10 cellular contexts compared by ENCODE assay signal in genomic region chr4:38671594-38671943, GRCh38. TPM values are rescaled to one million over a fixed set of nuclear protein-coding genes. Genes with fewer than 3 reads are reported as not detected.
DNase-seq lines count a peak whose midpoint lies in the region; ATAC-seq, FAIRE-seq and TF ChIP-seq lines count a peak whose summit lies in the region.
"Had no signal": no experiment of that assay in that cellular context is flagged by ENCODE, and none has a peak within 500 bp of the region (broad histone marks: within the 10 kb centered on the region; RNA-seq: fewer than 3 reads in every experiment).

No MANE protein-coding gene starts in this region.

- H2AFZ ChIP-seq in K562 (ENCODE audit: low read depth, low read length): no peak overlapping the region

- peak overlapping the region; percentile 57 for H3K27ac Mint-ChIP-seq in activated CD4-positive, alpha-beta memory T cell treated with anti-CD3 and anti-CD28 coated beads for 36 hours
- no peak overlapping the region for H3K27ac Mint-ChIP-seq in activated CD4-positive, alpha-beta memory T cell treated with anti-CD3 and anti-CD28 coated beads, Interleukin-2, amount 10 ng/mL, durations not matched to agents 7 days and 5 days

- H3K27me3 Mint-ChIP-seq in activated CD4-positive, alpha-beta memory T cell treated with anti-CD3 and anti-CD28 coated beads for 36 hours: no peaks in the 10 kb centered on the region
- peaks cover 17% of the 10 kb centered on the region for H3K27me3 Mint-ChIP-seq in activated CD4-positive, alpha-beta memory T cell treated with anti-CD3 and anti-CD28 coated beads, Interleukin-2, amount 10 ng/mL, durations not matched to agents 7 days and 5 days

- no peak for TF ChIP-seq POLR2A in K562 (conservative IDR thresholded peaks at IDR 0.05)

- H3K36me3 Mint-ChIP-seq in activated CD4-positive, alpha-beta memory T cell treated with anti-CD3 and anti-CD28 coated beads for 36 hours: no peaks in the 10 kb centered on the region
- peaks cover 3% of the 10 kb centered on the region for H3K36me3 Mint-ChIP-seq in activated CD4-positive, alpha-beta memory T cell treated with anti-CD3 and anti-CD28 coated beads, Interleukin-2, amount 10 ng/mL, durations not matched to agents 7 days and 5 days (ENCODE audit: low read depth)

- peaks cover 99% of the 10 kb centered on the region for H3K79me2 ChIP-seq in K562 (ENCODE audit: control insufficient read depth, insufficient read depth, low read length)

- peak overlapping the region; percentile 79 for H3K4me2 ChIP-seq in K562 (ENCODE audit: insufficient read depth, low read length)

- no TSS peak for BruUV-seq in K562 (replicated peaks; lab: Mats Ljungman, UMichigan)

- H3K4me1 Mint-ChIP-seq in activated CD4-positive, alpha-beta memory T cell treated with anti-CD3 and anti-CD28 coated beads for 36 hours (ENCODE audit: low read depth): peaks cover 88% of the 10 kb centered on the region
- H3K4me1 Mint-ChIP-seq in activated CD4-positive, alpha-beta memory T cell treated with anti-CD3 and anti-CD28 coated beads, Interleukin-2, amount 10 ng/mL, durations not matched to agents 7 days and 5 days: peaks cover 82% of the 10 kb centered on the region

- intact Hi-C loops in activated CD4-positive, alpha-beta memory T cell treated with anti-CD3 and anti-CD28 coated beads for 36 hours (cut with micrococcal nuclease): no loop called here
- intact Hi-C loops in K562 (cut with micrococcal nuclease): no loop called here

- WGBS in K562 (ENCODE audit: insufficient coverage, low coverage, missing lambda C conversion rate): 36% methylated on average over 4 of the region's 5 CpGs
- WGBS in mesodermal cell (ENCODE audit: insufficient coverage in 2 of 2), 2 experiments: 97 to 100% methylated on average over 2 to 3 of the region's 5 CpGs

- in situ Hi-C loops in K562 (cut with MboI): loop anchor here (5.0 kb wide), 3 partner anchors 134 to 494 kb away; no protein-coding TSS in a partner anchor

- no peaks in the 10 kb centered on the region for H3K27me3 ChIP-seq in K562 (ENCODE audit: control insufficient read depth in 2 of 2, insufficient read depth in 2 of 2, low read length in 2 of 2)
- H3K27me3 ChIP-seq in thoracic aorta (replicated peaks; ENCODE audit: insufficient read depth): no peaks in the 10 kb centered on the region
- H3K27me3 ChIP-seq: SJSA1 had no signal

- H4K20me1 ChIP-seq in K562 (replicated peaks; ENCODE audit: control insufficient read depth, insufficient read depth, low read length): peaks cover 12% of the 10 kb centered on the region; the same call in 1 of the 2 replicates

- POLR2A ChIA-PET in activated CD4-positive, alpha-beta memory T cell treated with anti-CD3 and anti-CD28 coated beads for 36 hours (lab: Charles Lee): no interaction called here
- POLR2A ChIA-PET in activated CD4-positive, alpha-beta memory T cell treated with anti-CD3 and anti-CD28 coated beads, Interleukin-2, amount 10 ng/mL, durations not matched to agents 7 days and 5 days (lab: Charles Lee): interaction anchor here (1.1 kb wide), 2 partner anchors 352 to 492 kb away, joined by 3 to 4 read pairs; no protein-coding TSS in a partner anchor
- POLR2A ChIA-PET in K562 (lab: Yijun Ruan, JAX): interaction anchor here (0.6 kb wide), 1 partner anchor 11 kb away, joined by 3 read pairs; no protein-coding TSS in a partner anchor

- H3K27ac ChIP-seq in K562 (ENCODE audit: extremely low read depth, low read depth, low read length) (peak overlapping the region; percentile 80), mesodermal cell (ENCODE audit: low read depth, low read length, severe bottlenecking) (peak overlapping the region; percentile 80), thoracic aorta (peak overlapping the region; percentile 88 to 100)
- H3K27ac ChIP-seq: SJSA1 had no signal

- no peaks in the 10 kb centered on the region for H3K9me3 ChIP-seq in K562 (replicated peaks; ENCODE audit: control insufficient read depth, insufficient read depth, low read depth, low read length)
- no peaks in the 10 kb centered on the region for H3K9me3 ChIP-seq in mesodermal cell (ENCODE audit: control insufficient read depth, low read length)
- H3K9me3 ChIP-seq in thoracic aorta: no peaks in the 10 kb centered on the region
- H3K9me3 ChIP-seq: SJSA1 had no signal

- H3K4me3 ChIP-seq in K562: no peak overlapping the region; the same call in 1 of the 2 replicates
- no peak overlapping the region for H3K4me3 ChIP-seq in mesodermal cell (ENCODE audit: extremely low read depth, insufficient read depth, low read length, poor library complexity, severe bottlenecking)
- peak overlapping the region; percentile 15 for H3K4me3 ChIP-seq in thoracic aorta
- H3K4me3 ChIP-seq: SJSA1 had no signal

- H3K4me3 Mint-ChIP-seq in activated CD4-positive, alpha-beta memory T cell treated with anti-CD3 and anti-CD28 coated beads for 36 hours: peak overlapping the region; percentile 6
- H3K4me3 Mint-ChIP-seq in activated CD4-positive, alpha-beta memory T cell treated with anti-CD3 and anti-CD28 coated beads, Interleukin-2, amount 10 ng/mL, durations not matched to agents 7 days and 5 days: no peak overlapping the region

- peak overlapping the region; percentile 29 to 65; a peak in 3 of 4 replicates for H3K9ac ChIP-seq in K562 (ENCODE audit: insufficient read depth in 1 of 2, low read depth in 2 of 2, low read length in 2 of 2)

- H3K36me3 ChIP-seq in K562 (ENCODE audit: control insufficient read depth, insufficient read depth, low read length): peaks cover 28% of the 10 kb centered on the region
- peaks cover 24% of the 10 kb centered on the region for H3K36me3 ChIP-seq in mesodermal cell (ENCODE audit: control insufficient read depth, insufficient read depth, low read length)
- H3K36me3 ChIP-seq in thoracic aorta: no peaks in the 10 kb centered on the region
- H3K36me3 ChIP-seq: SJSA1 had no signal

- peaks cover 41 to 75% of the 10 kb centered on the region in 2 experiments for H3K4me1 ChIP-seq in K562 (replicated peaks in 1 of 2; ENCODE audit: control insufficient read depth in 2 of 2, insufficient read depth in 2 of 2, low read length in 2 of 2)
- peaks cover 66% of the 10 kb centered on the region for H3K4me1 ChIP-seq in mesodermal cell (ENCODE audit: control insufficient read depth, insufficient read depth, low read length, poor library complexity, severe bottlenecking)
- peaks cover 82 to 92% of the 10 kb centered on the region in 2 donors for H3K4me1 ChIP-seq in thoracic aorta (ENCODE audit: control insufficient read depth in 1 of 2, low read depth in 2 of 2)

- H3K9me1 ChIP-seq in K562 (ENCODE audit: control insufficient read depth, insufficient read depth, low read length): no peaks in the 10 kb centered on the region

- DNase-seq in activated CD4-positive, alpha-beta memory T cell treated with anti-CD3 and anti-CD28 coated beads for 36 hours: peak; percentile 44
- DNase-seq in activated CD4-positive, alpha-beta memory T cell treated with anti-CD3 and anti-CD28 coated beads, Interleukin-2, amount 10 ng/mL, durations not matched to agents 7 days and 5 days: no peak
- DNase-seq in K562 (ENCODE audit: extremely low read depth in 1 of 4, low spot score in 3 of 4) (no peak), thoracic aorta (ENCODE audit: low spot score) (no peak), urothelium cell line (ENCODE audit: low spot score) (no peak), cerebellum (ENCODE audit: low spot score) (no peak)
- DNase-seq: activated effector memory CD4-positive, alpha-beta T cell treated with Interleukin-2 at 50 U/mL for 16 hours had no signal

- TF ChIP-seq RAD21 in K562 (CRISPR knock-in tag; conservative IDR thresholded peaks at IDR 0.05 in 1 of 2, IDR thresholded peaks at IDR 0.05 in 1 of 2): no peak

- ATAC-seq in K562 (no peak), thoracic aorta (ENCODE audit: insufficient number of reproducible peaks, low FRiP score, low read depth) (no peak), HG03025 (IDR thresholded peaks at IDR 0.05; ENCODE audit: low FRiP score, unreplicated experiment) (no peak)

- TF ChIP-seq EP300 in K562 (IDR thresholded peaks at IDR 0.05; ENCODE audit: low read length): no peak

- FAIRE-seq in K562 (lab: Jason Lieb, UNC) (no peak), urothelium cell line (lab: Jason Lieb, UNC) (no peak)

- TF ChIP-seq CTCF in K562 (IDR thresholded peaks at IDR 0.05 in 2 of 3, conservative IDR thresholded peaks at IDR 0.05 in 1 of 3; ENCODE audit: insufficient read depth in 2 of 3, low read depth in 1 of 3, low read length in 3 of 3) (no peak), thoracic aorta (IDR thresholded peaks at IDR 0.05) (no peak)

- CTCF ChIA-PET in activated CD4-positive, alpha-beta memory T cell treated with anti-CD3 and anti-CD28 coated beads for 36 hours (lab: Charles Lee): interaction anchor here (0.6 to 7.8 kb wide), 4 partner anchors 161 to 492 kb away, joined by 3 to 60 read pairs (median 8); no protein-coding TSS in a partner anchor
- CTCF ChIA-PET in activated CD4-positive, alpha-beta memory T cell treated with anti-CD3 and anti-CD28 coated beads, Interleukin-2, amount 10 ng/mL, durations not matched to agents 7 days and 5 days (lab: Charles Lee): interaction anchor here (0.8 to 1.6 kb wide), 5 partner anchors 352 to 602 kb away, joined by 3 to 7 read pairs (median 4); no protein-coding TSS in a partner anchor
- CTCF ChIA-PET in K562 (lab: Yijun Ruan, JAX; ENCODE audit: low intra/inter-chr PET ratio): no interaction called here

- no peaks in the 10 kb centered on the region for H3K9me3 Mint-ChIP-seq in activated CD4-positive, alpha-beta memory T cell treated with anti-CD3 and anti-CD28 coated beads for 36 hours
- H3K9me3 Mint-ChIP-seq in activated CD4-positive, alpha-beta memory T cell treated with anti-CD3 and anti-CD28 coated beads, Interleukin-2, amount 10 ng/mL, durations not matched to agents 7 days and 5 days: no peaks in the 10 kb centered on the region

RNA-seq across cellular contexts. Expression of gene KLF3, which starts 7.6 kb away (rescaled TPM):
- 1 to 10 TPM; 9.1 to 9.9 TPM for total RNA-seq in activated CD4-positive, alpha-beta memory T cell treated with anti-CD3 and anti-CD28 coated beads for 36 hours
- 10 to 100 TPM; 21.9 to 22.1 TPM for total RNA-seq in activated CD4-positive, alpha-beta memory T cell treated with anti-CD3 and anti-CD28 coated beads, Interleukin-2, amount 10 ng/mL, durations not matched to agents 7 days and 5 days
- total RNA-seq in K562 (2011; cell fraction: chromatin; rRNA removed; ENCODE audit: low replicate concordance): 43.5 and 71.2 TPM in 2 replicates
- total RNA-seq in K562 (2011; cell fraction: nucleolus; rRNA removed): 24.8 and 33.7 TPM in 2 replicates
- total RNA-seq in K562 (2011; cell fraction: nucleoplasm; rRNA removed): 60.1 and 82.7 TPM in 2 replicates
- total RNA-seq in K562 (2014; rRNA removed) (17.3 and 18.7 TPM in 2 replicates), K562 (2014; rRNA removed; fragmentation: Illumina TruSeq; extraction: Trizol) (21.7 and 24.7 TPM in 2 replicates), K562 (2015; rRNA removed; fragmentation: Illumina TruSeq; extraction: Trizol) (16.4 and 16.5 TPM in 2 replicates), K562 (2021) (42.0 and 47.2 TPM in 2 replicates), thoracic aorta (10 to 100 TPM; 45.8 to 53.4 TPM), cerebellum (24.8 TPM)
- polyA plus RNA-seq in K562 (2011; rRNA removed) (19.5 and 20.3 TPM in 2 replicates), K562 (2014; fragmentation: Illumina TruSeq; extraction: Trizol) (34.7 and 35.4 TPM in 2 replicates), K562 (2014; fragmentation: Nextera tagmentation; extraction: Ambion mirVana) (10 to 100 TPM in 1 of 2 experiments, 1 to 10 TPM in 1; 9.9 to 16.8 TPM), K562 (2014; rRNA removed) (18.1 and 20.2 TPM in 2 replicates)
- 13.0 and 14.9 TPM in 2 replicates for polyA plus RNA-seq in K562 (2011; cell fraction: cytosol; rRNA removed)
- polyA plus RNA-seq in K562 (2011; cell fraction: nucleus; rRNA removed): 28.1 and 33.0 TPM in 2 replicates
- 19.1 and 20.1 TPM in 2 replicates for polyA plus RNA-seq in K562 (2012)
- polyA minus RNA-seq in K562 (2011; rRNA and poly(A)+ RNA removed): 45.2 and 57.9 TPM in 2 replicates
- polyA minus RNA-seq in K562 (2011; cell fraction: cytosol; rRNA and poly(A)+ RNA removed): 19.7 and 24.9 TPM in 2 replicates
- polyA minus RNA-seq in K562 (2011; cell fraction: nucleus; rRNA and poly(A)+ RNA removed): 53.9 and 76.0 TPM in 2 replicates
- polyA plus RNA-seq in mesodermal cell (2013, experiment 1 of 2): 55.0 TPM
- polyA plus RNA-seq in mesodermal cell (2013, experiment 2 of 2): 50.2 TPM
